8 cellular contexts compared by ENCODE assay signal in genomic region chr5:115297043-115297442, GRCh38. TPM values are rescaled to one million over a fixed set of nuclear protein-coding genes. Genes with fewer than 3 reads are reported as not detected.
DNase-seq lines count a peak whose midpoint lies in the region; ATAC-seq and TF ChIP-seq lines count a peak whose summit lies in the region.

No MANE protein-coding gene starts in this region.

- peaks cover 12 to 23% (median 13%) of the 10 kb centered on the region in 3 donors for H3K4me1 Mint-ChIP-seq in IgD-negative memory B cell
- peaks cover 22% of the 10 kb centered on the region for H3K4me1 Mint-ChIP-seq in chondrocyte (ENCODE audit: low read depth)
- H3K4me1 Mint-ChIP-seq in nephron progenitor cell, result peaks cover 18% of the 10 kb centered on the region

- H3K9me3 Mint-ChIP-seq in IgD-negative memory B cell (no peaks in the 10 kb centered on the region), chondrocyte (ENCODE audit: low read depth) (peaks cover 10% of the 10 kb centered on the region), nephron progenitor cell (peaks cover 32% of the 10 kb centered on the region)

- peak overlapping the region; percentile 30 for H3K4me3 ChIP-seq in BJ (ENCODE audit: low read depth, low read length)

- H3K27me3 ChIP-seq in BJ (ENCODE audit: control insufficient read depth, insufficient read depth, low read length), result no peaks in the 10 kb centered on the region

- peak overlapping the region; percentile 44 to 83 (median 64) for H3K4me3 Mint-ChIP-seq in IgD-negative memory B cell
- peak overlapping the region; percentile 23 for H3K4me3 Mint-ChIP-seq in chondrocyte (ENCODE audit: unreplicated experiment)
- H3K4me3 Mint-ChIP-seq in nephron progenitor cell, result peak overlapping the region; percentile 67

- H3K27ac Mint-ChIP-seq in IgD-negative memory B cell (no peak overlapping the region), chondrocyte (ENCODE audit: unreplicated experiment) (no peak overlapping the region), nephron progenitor cell (no peak overlapping the region)

- TF ChIP-seq CTCF in BJ (IDR thresholded peaks at IDR 0.05; ENCODE audit: insufficient read depth, low read depth, low read length), result no peak
- TF ChIP-seq CTCF in chondrocyte (IDR thresholded peaks at IDR 0.05), result no peak
- TF ChIP-seq CTCF in nephron progenitor cell (IDR thresholded peaks at IDR 0.05), result no peak

- POLR2A ChIA-PET in BJ (lab: Charles Lee), result no interaction called here

- DNase-seq in BJ (ENCODE audit: low read depth) (no peak), chondrocyte (ENCODE audit: low spot score) (no peak), nephron progenitor cell (no peak), activated gamma-delta T cell (lab: John Stamatoyannopoulos, UW) (no peak), NCI-H2227 (lab: John Stamatoyannopoulos, UW; ENCODE audit: unreplicated experiment) (no peak)
- DNase-seq in activated effector memory CD4-positive, alpha-beta T cell treated with Interleukin-2 at 50 U/mL for 16 hours, result no peak

- CTCF ChIA-PET in BJ (lab: Yijun Ruan, JAX), result interaction anchor here (0.6 to 4.6 kb wide), 5 partner anchors 13 to 976 kb away, joined by 3 to 24 read pairs (median 3); no protein-coding TSS in a partner anchor

- H3K36me3 ChIP-seq in BJ (ENCODE audit: control insufficient read depth, insufficient read depth, low read length), result no peaks in the 10 kb centered on the region

- ATAC-seq in HG03460 (IDR thresholded peaks at IDR 0.05; ENCODE audit: unreplicated experiment), result no peak

- H3K36me3 Mint-ChIP-seq in IgD-negative memory B cell (peaks cover 5% of the 10 kb centered on the region), chondrocyte (ENCODE audit: low read depth) (peaks cover 3% of the 10 kb centered on the region), nephron progenitor cell (ENCODE audit: low read depth) (peaks cover 32% of the 10 kb centered on the region)

- H3K27me3 Mint-ChIP-seq in IgD-negative memory B cell (peaks cover 1% of the 10 kb centered on the region), chondrocyte (ENCODE audit: low read depth) (peaks cover 3% of the 10 kb centered on the region), nephron progenitor cell (ENCODE audit: low read depth, poor library complexity) (peaks cover 13% of the 10 kb centered on the region)

RNA-seq across cellular contexts. Expression of gene CCDC112, which starts 0.6 kb away (rescaled TPM):
- polyA plus RNA-seq in BJ (2011; rRNA removed) (0.40 and 1.1 TPM in 2 replicates), IgD-negative memory B cell (10.8 TPM)
- polyA minus RNA-seq in BJ (2011; rRNA and poly(A)+ RNA removed), result 0.24 and 0.46 TPM in 2 replicates
- 6.6 to 10.1 TPM (median 9.2 TPM) in 3 replicates for total RNA-seq in chondrocyte

RNA-seq across cellular contexts. Expression of gene PGGT1B, which starts 34.4 kb away (rescaled TPM):
- polyA plus RNA-seq in BJ (2011; rRNA removed) (2.1 and 4.5 TPM in 2 replicates), IgD-negative memory B cell (13.3 TPM)
- polyA minus RNA-seq in BJ (2011; rRNA and poly(A)+ RNA removed), result 13.0 and 15.2 TPM in 2 replicates
- 35.6 to 46.2 TPM (median 38.2 TPM) in 3 replicates for total RNA-seq in chondrocyte
